Comparison of ENCODE assay signal across 8 cellular contexts in genomic region chr7:86926732-86927131, GRCh38.
DNase-seq lines count a peak whose midpoint lies in the region; ATAC-seq, FAIRE-seq and TF ChIP-seq lines count a peak whose summit lies in the region.

No MANE protein-coding gene starts in this region.

- TF ChIP-seq CTCF in CD8-positive, alpha-beta T cell (IDR thresholded peaks at IDR 0.05) = peak; percentile 91
- TF ChIP-seq CTCF in ascending aorta (IDR thresholded peaks at IDR 0.05) (peak in 2 of 3 experiments; percentile 65 to 69), keratinocyte (optimal IDR thresholded peaks at IDR 0.05 in 1 of 3, IDR thresholded peaks at IDR 0.05 in 1 of 3, conservative IDR thresholded peaks at IDR 0.05 in 1 of 3; ENCODE audit: extremely low read depth in 1 of 3, insufficient read depth in 2 of 3, low read length in 3 of 3) (peak; percentile 60 to 73 (median 68)), upper lobe of left lung (IDR thresholded peaks at IDR 0.05) (peak; percentile 18 to 62 (median 53))

- intact Hi-C loops in CD8-positive, alpha-beta T cell (cut with DNase I, micrococcal nuclease) = loop anchor here (1.0 to 5.0 kb wide), 6 partner anchors 66 to 491 kb away; partner anchors contain the start of gene ELAPOR2 (in 1 of the 2)
- intact Hi-C loops in ascending aorta (cut with DNase I) = loop anchor here (1.0 kb wide), 1 partner anchor 311 kb away; no protein-coding TSS in a partner anchor

- no peak overlapping the region for H3K27ac ChIP-seq in CD8-positive, alpha-beta T cell (ENCODE audit: low read depth, low read length)
- no peak overlapping the region for H3K27ac ChIP-seq in ascending aorta
- no peak overlapping the region for H3K27ac ChIP-seq in keratinocyte (ENCODE audit: control insufficient read depth, insufficient read depth, low read length)
- no peak overlapping the region for H3K27ac ChIP-seq in upper lobe of left lung

- WGBS in upper lobe of left lung, 2 donors = 6 to 7% methylated on average over 2 of the region's 2 CpGs

- H3K27ac Mint-ChIP-seq in CD8-positive, alpha-beta T cell = no peak overlapping the region

- H3K36me3 Mint-ChIP-seq in CD8-positive, alpha-beta T cell = no peaks in the 10 kb centered on the region

- H3K4me1 Mint-ChIP-seq in CD8-positive, alpha-beta T cell (ENCODE audit: low read depth) = no peaks in the 10 kb centered on the region

- no peak overlapping the region for H3K4me3 Mint-ChIP-seq in CD8-positive, alpha-beta T cell

- H3K4me1 ChIP-seq in CD8-positive, alpha-beta T cell (ENCODE audit: insufficient read depth, low read length) = no peaks in the 10 kb centered on the region
- H3K4me1 ChIP-seq in ascending aorta (peaks cover 0 to 2% of the 10 kb centered on the region in 2 donors), keratinocyte (ENCODE audit: control insufficient read depth, extremely low read depth, insufficient read depth, low read length) (peaks cover 3% of the 10 kb centered on the region), upper lobe of left lung (peaks cover 0 to 6% (median 4%) of the 10 kb centered on the region in 4 donors)

- TF ChIP-seq EP300 in upper lobe of left lung (IDR thresholded peaks at IDR 0.05) = no peak

- no peaks in the 10 kb centered on the region for H3K9me3 ChIP-seq in CD8-positive, alpha-beta T cell (ENCODE audit: low read length)
- H3K9me3 ChIP-seq in ascending aorta (no peaks in the 10 kb centered on the region), keratinocyte (ENCODE audit: control insufficient read depth, low read depth, low read length) (no peaks in the 10 kb centered on the region), upper lobe of left lung (no peaks in the 10 kb centered on the region), MG63 (no peaks in the 10 kb centered on the region)

- TF ChIP-seq POLR2A in GM12891 (IDR thresholded peaks at IDR 0.05; ENCODE audit: low read depth, low read length) (no peak), upper lobe of left lung (IDR thresholded peaks at IDR 0.05) (no peak)

- no peaks in the 10 kb centered on the region for H3K9me3 Mint-ChIP-seq in CD8-positive, alpha-beta T cell

- CTCF ChIA-PET in CD8-positive, alpha-beta T cell (lab: Charles Lee) = interaction anchor here (0.8 to 6.0 kb wide), 16 partner anchors 10 to 391 kb away, joined by 3 to 35 read pairs (median 4); no protein-coding TSS in a partner anchor

- no peak overlapping the region for H3K4me3 ChIP-seq in CD8-positive, alpha-beta T cell (ENCODE audit: low read depth, low read length)
- H3K4me3 ChIP-seq in ascending aorta = no peak overlapping the region
- no peak overlapping the region for H3K4me3 ChIP-seq in keratinocyte (ENCODE audit: control insufficient read depth in 2 of 3, extremely low read depth in 1 of 3, insufficient read depth in 2 of 3, low read depth in 1 of 3, low read length in 3 of 3)
- no peak overlapping the region for H3K4me3 ChIP-seq in upper lobe of left lung
- no peak overlapping the region for H3K4me3 ChIP-seq in MG63

- no peaks in the 10 kb centered on the region for H3K79me2 ChIP-seq in keratinocyte (ENCODE audit: control insufficient read depth, insufficient read depth, low read length)

- DNase-seq in CD8-positive, alpha-beta T cell = peak in 2 of 7 experiments; percentile 35 to 42
- DNase-seq in GM12891 (ENCODE audit: insufficient read length, low spot score) = no peak
- DNase-seq in NCI-H526 treated with DMSO at 0.1 percent for 48 hours (lab: John Stamatoyannopoulos, UW) = peak; percentile 52
- no peak for DNase-seq in ascending aorta (ENCODE audit: low spot score in 2 of 2)
- DNase-seq in keratinocyte (ENCODE audit: low read depth, low spot score) = no peak
- DNase-seq in upper lobe of left lung = no peak
- no peak for DNase-seq in MG63

- no peak overlapping the region for H2AFZ ChIP-seq in keratinocyte (ENCODE audit: control insufficient read depth, low read length)

- H3K27me3 ChIP-seq in CD8-positive, alpha-beta T cell (ENCODE audit: insufficient read depth, low read length) = no peaks in the 10 kb centered on the region
- no peaks in the 10 kb centered on the region for H3K27me3 ChIP-seq in ascending aorta
- no peaks in the 10 kb centered on the region for H3K27me3 ChIP-seq in keratinocyte (ENCODE audit: control insufficient read depth, extremely low read depth, insufficient read depth, low read length)
- H3K27me3 ChIP-seq in upper lobe of left lung = no peaks in the 10 kb centered on the region
- H3K27me3 ChIP-seq in MG63 = no peaks in the 10 kb centered on the region; the same call in none of the 2 replicates

- no peak overlapping the region for H3K9ac ChIP-seq in keratinocyte (ENCODE audit: control insufficient read depth, extremely low read depth, insufficient read depth, low read length)

- FAIRE-seq in GM12891 (lab: Jason Lieb, UNC) (peak; percentile 81), keratinocyte (lab: Jason Lieb, UNC) (peak; percentile 73)

- ATAC-seq in CD8-positive, alpha-beta T cell = peak; percentile 85
- ATAC-seq in HG03175 (IDR thresholded peaks at IDR 0.05; ENCODE audit: unreplicated experiment) (peak; percentile 66), upper lobe of left lung (ENCODE audit: low FRiP score in 2 of 2) (peak in 1 of 2 donors; percentile 87)

- POLR2A ChIA-PET in CD8-positive, alpha-beta T cell (lab: Charles Lee) = no interaction called here

- H3K9me1 ChIP-seq in keratinocyte (ENCODE audit: control insufficient read depth, extremely low read depth, insufficient read depth, low read length) = no peaks in the 10 kb centered on the region

- no peak overlapping the region for H3K4me2 ChIP-seq in keratinocyte (ENCODE audit: control insufficient read depth, extremely low read depth, insufficient read depth, low read depth, low read length)

- dilution Hi-C loops in keratinocyte (cut with MboI; ENCODE audit: extremely low pct_ligation_motif_present, low sequenced_read_pairs) = no loop called here

- no peaks in the 10 kb centered on the region for H4K20me1 ChIP-seq in keratinocyte (ENCODE audit: control insufficient read depth, extremely low read depth, insufficient read depth, low read length)

- H3K27me3 Mint-ChIP-seq in CD8-positive, alpha-beta T cell (ENCODE audit: low read depth) = peaks cover 8% of the 10 kb centered on the region

- H3K36me3 ChIP-seq in CD8-positive, alpha-beta T cell (ENCODE audit: insufficient read depth, low read length) = no peaks in the 10 kb centered on the region
- no peaks in the 10 kb centered on the region for H3K36me3 ChIP-seq in ascending aorta
- H3K36me3 ChIP-seq in keratinocyte (ENCODE audit: control insufficient read depth in 2 of 2, extremely low read depth in 1 of 2, insufficient read depth in 2 of 2, low read length in 2 of 2) = no peaks in the 10 kb centered on the region
- H3K36me3 ChIP-seq in upper lobe of left lung = peaks cover 0 to 8% (median 0%) of the 10 kb centered on the region in 4 donors
- no peaks in the 10 kb centered on the region for H3K36me3 ChIP-seq in MG63

TF ChIP-seq in GM12891, 5 proteins besides CTCF, POLR2A, EP300 and RAD21:
- TF ChIP-seq PAX5 (IDR thresholded peaks at IDR 0.05; ENCODE audit: insufficient read depth, low read length, severe bottlenecking) (no peak), SPI1 (IDR thresholded peaks at IDR 0.05; ENCODE audit: low read depth, low read length) (no peak), TAF1 (IDR thresholded peaks at IDR 0.05; ENCODE audit: low read depth, low read length) (no peak), POU2F2 (IDR thresholded peaks at IDR 0.05; ENCODE audit: low read depth, low read length) (no peak), POLR2AphosphoS5 (IDR thresholded peaks at IDR 0.05; ENCODE audit: low read depth, low read length) (no peak)
